ENCODE assay signal across 16 cellular contexts in the genomic region with DNA sequence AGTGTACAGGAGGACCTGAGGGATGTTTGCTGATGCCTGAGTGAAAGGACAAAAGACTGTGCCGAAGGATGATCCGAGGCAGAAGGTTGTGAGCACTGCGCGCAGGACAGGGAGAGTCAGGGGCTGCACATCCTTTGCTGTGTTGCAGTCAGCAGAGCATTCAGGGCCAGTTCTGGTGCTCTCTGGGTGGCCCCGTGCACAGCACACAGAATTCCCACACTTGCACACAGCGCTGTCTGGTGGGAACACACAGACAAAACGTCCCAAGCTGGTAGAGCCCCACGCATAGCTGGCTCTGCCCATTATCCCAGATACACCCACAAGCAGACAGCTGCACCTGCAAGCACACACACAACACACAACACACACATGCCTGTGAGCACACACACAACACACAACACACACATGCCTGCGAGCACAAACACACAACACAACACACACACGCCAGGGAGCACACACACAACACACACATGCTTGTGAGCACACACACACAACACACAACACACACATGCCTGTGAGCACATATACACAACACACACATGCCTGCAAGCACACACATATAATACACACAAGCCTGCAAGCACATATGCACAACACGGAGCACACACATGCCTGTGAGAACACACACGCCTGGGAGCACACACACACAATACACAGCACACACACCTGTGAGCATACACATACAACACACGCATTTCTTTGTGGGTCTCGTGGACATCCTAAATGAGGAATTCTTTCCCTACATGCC.
DNase-seq lines count a peak whose midpoint lies in the region; FAIRE-seq and TF ChIP-seq lines count a peak whose summit lies in the region.
"Had no signal": no experiment of that assay in that cellular context is flagged by ENCODE, and none has a peak within 500 bp of the region (broad histone marks: within the 10 kb centered on the region; RNA-seq: fewer than 3 reads in every experiment).

No MANE protein-coding gene starts in this region.

- peak overlapping the region; percentile 90 for H3K27ac ChIP-seq in AG04450 (ENCODE audit: low read depth, low read length)
- peak overlapping the region; percentile 78 for H3K27ac ChIP-seq in endodermal cell (ENCODE audit: low read depth, low read length)
- peak overlapping the region; percentile 30 for H3K27ac ChIP-seq in trophoblast cell (ENCODE audit: low read depth, low read length)

- H3K79me2 ChIP-seq in trophoblast cell (ENCODE audit: control insufficient read depth, insufficient read depth, low read length, poor library complexity), result no peaks in the 10 kb centered on the region

- no peak overlapping the region for H2BK120ac ChIP-seq in trophoblast cell (ENCODE audit: insufficient read depth, low read length, poor library complexity)

- no peak for DNase-seq in AG04450 (ENCODE audit: low read depth, low spot score)
- DNase-seq in NCI-H1694 treated with DMSO at 0.1 percent for 48 hours (lab: John Stamatoyannopoulos, UW), result peak; percentile 45
- no peak for DNase-seq in endodermal cell
- DNase-seq in trophoblast cell, result no peak
- DNase-seq in NCI-H1092 (lab: John Stamatoyannopoulos, UW), result no peak
- DNase-seq in D721Med (ENCODE audit: insufficient read length, low spot score), result no peak
- no peak for DNase-seq in NCI-H2029 (lab: John Stamatoyannopoulos, UW)
- DNase-seq in AML-193 (lab: John Stamatoyannopoulos, UW), result no peak
- DNase-seq: activated T-cell treated with anti-CD3 and anti-CD28 coated beads, Interleukin-2, amount 50 U/mL, for 4 hours; central memory CD4-positive, alpha-beta T cell; NCI-H2081 treated with DMSO at 0.1 percent for 48 hours had no signal

- no peak for TF ChIP-seq CTCF in AG04450 (IDR thresholded peaks at IDR 0.05; ENCODE audit: low read depth, low read length)
- no peak for TF ChIP-seq CTCF in endodermal cell (conservative IDR thresholded peaks at IDR 0.05)
- TF ChIP-seq CTCF in D721Med (IDR thresholded peaks at IDR 0.05; ENCODE audit: insufficient read depth, missing control alignments), result no peak

- H3K79me1 ChIP-seq in trophoblast cell (ENCODE audit: low read length), result peaks cover 4% of the 10 kb centered on the region

- peak overlapping the region; percentile 23 for H3K4me2 ChIP-seq in trophoblast cell (ENCODE audit: low read length)

- H3K4me1 Mint-ChIP-seq in endodermal cell, result peaks cover 15% of the 10 kb centered on the region
- H3K4me1 Mint-ChIP-seq: B cell had no signal

- H3K23ac ChIP-seq in trophoblast cell (ENCODE audit: low read length), result no peak overlapping the region

- no peak overlapping the region for H3K14ac ChIP-seq in trophoblast cell (ENCODE audit: low read length)

- H3K9me3 Mint-ChIP-seq in endodermal cell, result no peaks in the 10 kb centered on the region
- H3K9me3 Mint-ChIP-seq: activated T-cell treated with anti-CD3 and anti-CD28 coated beads, Interleukin-2, amount 50 U/mL, for 4 hours had no signal

- no peak overlapping the region for H2AK5ac ChIP-seq in trophoblast cell (ENCODE audit: low read length)

- H3K27me3 Mint-ChIP-seq in endodermal cell (ENCODE audit: insufficient read depth), result peaks cover 3% of the 10 kb centered on the region

- no peak overlapping the region for H2BK5ac ChIP-seq in trophoblast cell (ENCODE audit: low read depth, low read length, poor library complexity)

- peaks cover 3% of the 10 kb centered on the region for H3K27me3 ChIP-seq in AG04450 (ENCODE audit: control insufficient read depth, insufficient read depth, low read length)
- no peaks in the 10 kb centered on the region for H3K27me3 ChIP-seq in endodermal cell (ENCODE audit: control insufficient read depth, insufficient read depth, low read length, poor library complexity, severe bottlenecking)
- no peaks in the 10 kb centered on the region for H3K27me3 ChIP-seq in trophoblast cell (ENCODE audit: insufficient read depth, low read length)
- H3K27me3 ChIP-seq: ovary, Peyer's patch, testis had no signal

- POLR2A ChIA-PET in AG04450 (lab: Yijun Ruan, JAX), result interaction anchor here (0.7 kb wide), 1 partner anchor 27 kb away, joined by 3 read pairs; no protein-coding TSS in a partner anchor

- H3K27ac Mint-ChIP-seq in endodermal cell, result peak overlapping the region; percentile 88
- H3K27ac Mint-ChIP-seq: B cell had no signal

- H3K36me3 ChIP-seq in endodermal cell (ENCODE audit: control insufficient read depth, insufficient read depth, low read length), result no peaks in the 10 kb centered on the region
- no peaks in the 10 kb centered on the region for H3K36me3 ChIP-seq in trophoblast cell (ENCODE audit: control insufficient read depth in 1 of 2, insufficient read depth in 2 of 2, low read length in 2 of 2)
- H3K36me3 ChIP-seq: ovary, Peyer's patch had no signal

- H4K8ac ChIP-seq in trophoblast cell (ENCODE audit: low read depth, low read length), result no peak overlapping the region

- H3K4me3 ChIP-seq in AG04450 (ENCODE audit: low read depth, low read length) (no peak overlapping the region), endodermal cell (ENCODE audit: low read length) (no peak overlapping the region), trophoblast cell (ENCODE audit: low read depth, low read length) (no peak overlapping the region)
- H3K4me3 ChIP-seq: ovary, Peyer's patch, testis had no signal

- no peak overlapping the region for H3K4ac ChIP-seq in trophoblast cell (ENCODE audit: low read depth, low read length)

- H2BK12ac ChIP-seq in trophoblast cell (ENCODE audit: low read length), result no peak overlapping the region

- H3K9me3 ChIP-seq in AG04450 (ENCODE audit: control insufficient read depth, insufficient read depth, low read length), result peaks cover 3% of the 10 kb centered on the region; the same call in 1 of the 2 replicates
- H3K9me3 ChIP-seq in endodermal cell (ENCODE audit: control insufficient read depth, low read length), result no peaks in the 10 kb centered on the region
- H3K9me3 ChIP-seq in trophoblast cell (ENCODE audit: insufficient read depth, low read depth, low read length), result no peaks in the 10 kb centered on the region
- H3K9me3 ChIP-seq: ovary, Peyer's patch, testis had no signal

- CTCF ChIA-PET in AG04450 (lab: Charles Lee), result interaction anchor here (0.7 to 2.4 kb wide), 2 partner anchors 9 to 408 kb away, joined by 3 to 11 read pairs; no protein-coding TSS in a partner anchor

- FAIRE-seq in D721Med (lab: Jason Lieb, UNC), result no peak
- FAIRE-seq: islet of Langerhans had no signal

- H3K4me3 Mint-ChIP-seq in endodermal cell, result no peak overlapping the region
- H3K4me3 Mint-ChIP-seq: activated T-cell treated with anti-CD3 and anti-CD28 coated beads, Interleukin-2, amount 50 U/mL, for 4 hours; B cell had no signal

- H3K4me1 ChIP-seq in endodermal cell (ENCODE audit: control insufficient read depth, insufficient read depth, low read length), result peaks cover 6% of the 10 kb centered on the region
- H3K4me1 ChIP-seq in trophoblast cell (ENCODE audit: control insufficient read depth in 1 of 2, insufficient read depth in 2 of 2, low read length in 2 of 2), result peaks cover 16 to 17% of the 10 kb centered on the region in 2 experiments
- H3K4me1 ChIP-seq: Peyer's patch had no signal

- no peak overlapping the region for H4K91ac ChIP-seq in trophoblast cell (ENCODE audit: low read depth, low read length)

- H3K36me3 Mint-ChIP-seq in endodermal cell (ENCODE audit: low read depth), result no peaks in the 10 kb centered on the region

- no peak overlapping the region for H4K12ac ChIP-seq in trophoblast cell (ENCODE audit: low read depth, low read length)

- H2AFZ ChIP-seq in trophoblast cell (ENCODE audit: insufficient read depth, low read length, poor library complexity), result no peak overlapping the region

- WGBS in endodermal cell (ENCODE audit: insufficient coverage in 1 of 2, insufficient read length in 1 of 2), 2 experiments, result 89% methylated on average over 6 to 14 of the region's 14 CpGs
- no CpG with 5 or more reads among the region's 14 CpGs for WGBS in trophoblast cell (ENCODE audit: extremely low coverage, insufficient coverage, insufficient read length)

- no peak overlapping the region for H3K18ac ChIP-seq in trophoblast cell (ENCODE audit: low read length)

- H3K9ac ChIP-seq in endodermal cell (ENCODE audit: extremely low read depth, low read length, poor library complexity, severe bottlenecking) (no peak overlapping the region), trophoblast cell (ENCODE audit: low read length) (no peak overlapping the region)

Comparison
In these comparisons a context has a peak if more than half of its experiments do, and no peak if none do; other contexts are left out.
1. H3K27ac ChIP-seq: peak in every context shown above with its lines; median percentile 90 in AG04450; 78 in endodermal cell; 30 in trophoblast cell.